In the genomic region with DNA sequence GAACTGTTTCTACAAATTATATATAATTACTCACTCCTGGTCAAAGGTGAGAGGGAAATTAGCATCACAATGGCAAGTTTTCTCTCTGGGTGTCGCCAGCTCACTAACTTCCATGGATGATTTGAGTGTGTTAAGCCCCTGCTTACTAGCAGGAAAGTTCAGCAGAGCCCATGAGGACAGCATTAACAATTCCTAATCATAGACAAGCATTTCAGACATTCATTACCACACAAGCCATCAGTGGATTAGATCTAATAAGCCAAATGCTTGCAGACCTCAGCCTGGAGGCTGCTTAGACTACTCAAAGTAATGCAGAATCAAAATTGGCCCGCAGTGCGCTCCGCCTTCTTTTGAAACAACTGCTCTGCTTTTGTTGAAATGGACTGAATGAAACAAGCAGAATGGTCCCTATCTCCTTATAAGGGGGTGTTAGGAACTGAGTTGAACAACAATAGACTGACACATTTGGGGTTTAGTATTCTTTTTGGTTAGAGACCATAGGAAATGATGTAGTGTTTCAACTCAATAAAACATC, we compare ENCODE assay signal across 11 cellular contexts. TPM values are rescaled to one million over a fixed set of nuclear protein-coding genes. Genes with fewer than 3 reads are reported as not detected.
A peak's percentile ranks its signal among the peaks of the same experiment; 100 is the strongest.
DNase-seq lines count a peak whose midpoint lies in the region; ATAC-seq and TF ChIP-seq lines count a peak whose summit lies in the region.
"Had no signal": no experiment of that assay in that cellular context is flagged by ENCODE, and none has a peak within 500 bp of the region (broad histone marks: within the 10 kb centered on the region; RNA-seq: fewer than 3 reads in every experiment).

No MANE protein-coding gene starts in this region.

- no peak for TF ChIP-seq EP300 in SK-N-SH (IDR thresholded peaks at IDR 0.05; ENCODE audit: borderline replicate concordance in 1 of 2, low read depth in 1 of 2, low read length in 1 of 2)

- ATAC-seq in omental fat pad (ENCODE audit: low FRiP score) (peak; percentile 65), GM21526 (IDR thresholded peaks at IDR 0.05; ENCODE audit: low FRiP score, unreplicated experiment) (no peak)
- ATAC-seq: activated CD8-positive, alpha-beta memory T cell treated with anti-CD3 and anti-CD28 coated beads, Interleukin-2, amount 10 ng/mL, durations not matched to agents 7 days and 5 days had no signal

- peaks cover 6 to 20% of the 10 kb centered on the region in 2 experiments; a peak in 2 of 4 replicates for H3K4me1 ChIP-seq in SK-N-SH (ENCODE audit: control insufficient read depth in 1 of 2, insufficient read depth in 2 of 2, low read depth in 1 of 2, low read length in 1 of 2)

- peak; percentile 48 for DNase-seq in AG20443 (ENCODE audit: low spot score)
- DNase-seq in SK-N-SH, result no peak
- peak; percentile 68 for DNase-seq in fibroblast of the conjunctiva (ENCODE audit: low read depth)
- peak; percentile 31 for DNase-seq in omental fat pad (ENCODE audit: low spot score)
- DNase-seq in DMS114 treated with DMSO at 0.1 percent for 48 hours (lab: John Stamatoyannopoulos, UW; ENCODE audit: unreplicated experiment), result no peak
- DNase-seq in GOT3 (lab: John Stamatoyannopoulos, UW), result no peak
- no peak for DNase-seq in hippocampal formation (lab: John Stamatoyannopoulos, UW)
- DNase-seq: activated CD8-positive, alpha-beta memory T cell treated with anti-CD3 and anti-CD28 coated beads, Interleukin-2, amount 10 ng/mL, durations not matched to agents 7 days and 5 days had no signal

- no peaks in the 10 kb centered on the region for H3K79me2 ChIP-seq in SK-N-SH (ENCODE audit: insufficient read depth)

- peaks cover 10% of the 10 kb centered on the region for H3F3A ChIP-seq in SK-N-SH (replicated peaks; ENCODE audit: insufficient read depth)

- TF ChIP-seq CTCF in SK-N-SH (IDR thresholded peaks at IDR 0.05), result no peak
- TF ChIP-seq CTCF in omental fat pad (IDR thresholded peaks at IDR 0.05), result no peak

- WGBS in SK-N-SH (ENCODE audit: low lambda C conversion rate), result 35% methylated on average over 4 of the region's 4 CpGs

- peak overlapping the region; percentile 64; the same call in 1 of the 2 replicates for H2AFZ ChIP-seq in SK-N-SH (ENCODE audit: low read depth)

- H3K9me2 ChIP-seq in SK-N-SH, result no peaks in the 10 kb centered on the region

- no peak for TF ChIP-seq RAD21 in SK-N-SH (IDR thresholded peaks at IDR 0.05; ENCODE audit: low read length)

- no peaks in the 10 kb centered on the region for H3K36me3 ChIP-seq in SK-N-SH (replicated peaks in 1 of 2; ENCODE audit: control insufficient read depth in 1 of 2, insufficient read depth in 2 of 2, low read length in 1 of 2)
- H3K36me3 ChIP-seq: BLaER1 treated with 17β-estradiol and CSF1 and Interleukin-3, amounts not matched to agents 10 nM and 100 nM had no signal

- no peaks in the 10 kb centered on the region for H3K9me3 ChIP-seq in SK-N-SH
- H3K9me3 ChIP-seq: BLaER1 treated with 17β-estradiol and CSF1 and Interleukin-3, amounts not matched to agents 10 nM and 100 nM had no signal

- H4K20me1 ChIP-seq in SK-N-SH (ENCODE audit: insufficient read depth), result no peaks in the 10 kb centered on the region
- H4K20me1 ChIP-seq: BLaER1 treated with 17β-estradiol and CSF1 and Interleukin-3, amounts not matched to agents 10 nM and 100 nM had no signal

- H3K4me2 ChIP-seq in SK-N-SH, result peak overlapping the region; percentile 63

- H3K9ac ChIP-seq in SK-N-SH, result peak overlapping the region; percentile 26; the same call in 1 of the 2 replicates
- H3K9ac ChIP-seq: BLaER1 treated with 17β-estradiol and CSF1 and Interleukin-3, amounts not matched to agents 10 nM and 100 nM had no signal

- CTCF ChIA-PET in SK-N-SH (lab: Yijun Ruan, JAX), result no interaction called here

- H3K27me3 ChIP-seq in SK-N-SH (ENCODE audit: insufficient read depth), result no peaks in the 10 kb centered on the region
- H3K27me3 ChIP-seq: BLaER1 treated with 17β-estradiol and CSF1 and Interleukin-3, amounts not matched to agents 10 nM and 100 nM had no signal

- no peak overlapping the region for H3K4me3 ChIP-seq in SK-N-SH (ENCODE audit: low read depth in 2 of 2, low read length in 1 of 2)
- H3K4me3 ChIP-seq: BLaER1 treated with 17β-estradiol and CSF1 and Interleukin-3, amounts not matched to agents 10 nM and 100 nM had no signal

- H3K27ac ChIP-seq in SK-N-SH (ENCODE audit: low read depth in 2 of 2, low read length in 1 of 2), result peak overlapping the region; percentile 67 to 99
- H3K27ac ChIP-seq: HL-60 had no signal

- POLR2A ChIA-PET in SK-N-SH (lab: Yijun Ruan, JAX), result no interaction called here

TF ChIP-seq in SK-N-SH, 30 proteins besides CTCF, POLR2A, EP300 and RAD21:
- TF ChIP-seq RCOR1 (IDR thresholded peaks at IDR 0.05; ENCODE audit: low read length), result no peak
- TF ChIP-seq FOSL2 (IDR thresholded peaks at IDR 0.05; ENCODE audit: borderline replicate concordance, low read depth), result no peak
- TF ChIP-seq YY1 (IDR thresholded peaks at IDR 0.05; ENCODE audit: low read depth), result no peak
- no peak for TF ChIP-seq FOXJ3 (CRISPR knock-in tag; IDR thresholded peaks at IDR 0.05)
- no peak for TF ChIP-seq RFX5 (IDR thresholded peaks at IDR 0.05; ENCODE audit: low read length)
- no peak for TF ChIP-seq FOXM1 (IDR thresholded peaks at IDR 0.05; ENCODE audit: low read depth)
- no peak for TF ChIP-seq MEF2A (IDR thresholded peaks at IDR 0.05; ENCODE audit: borderline replicate concordance, low read depth)

RNA-seq across cellular contexts. Expression of a gene that starts 54.4 kb away (rescaled TPM):
- 10.5 and 14.3 TPM in 2 replicates for polyA plus RNA-seq in SK-N-SH (2012; rRNA removed)
- polyA plus RNA-seq in SK-N-SH (2012; cell fraction: cytosol; rRNA removed), result 8.6 and 8.9 TPM in 2 replicates
- 16.7 and 51.1 TPM in 2 replicates for polyA plus RNA-seq in SK-N-SH (2012; cell fraction: nucleus; rRNA removed)
- total RNA-seq in omental fat pad, result 10 to 100 TPM in 2 of 4 donors, 1 to 10 TPM in 2; 6.2 to 14.0 (median 8.5) TPM

Comparison
In these comparisons a context has a peak if more than half of its experiments do, and no peak if none do; other contexts are left out.
1. DNase-seq: peak in AG20443 (single experiment), fibroblast of the conjunctiva (single experiment) and omental fat pad (single experiment); none in SK-N-SH (single experiment), DMS114 treated with DMSO at 0.1 percent for 48 hours (single experiment), GOT3 (single experiment) and hippocampal formation (0 of 2).